In genomic region chr3:193830791-193831191, GRCh38 we compare ENCODE assay signal across 14 cellular contexts.
DNase-seq lines count a peak whose midpoint lies in the region; ATAC-seq and TF ChIP-seq lines count a peak whose summit lies in the region.
"Had no signal": no experiment of that assay in that cellular context is flagged by ENCODE, and none has a peak within 500 bp of the region (broad histone marks: within the 10 kb centered on the region; RNA-seq: fewer than 3 reads in every experiment).

No MANE protein-coding gene starts in this region.

- H3K36me3 Mint-ChIP-seq in Calu3 (ENCODE audit: insufficient read depth, unreplicated experiment) = peaks cover 52% of the 10 kb centered on the region
- H3K36me3 Mint-ChIP-seq in nephron progenitor cell (ENCODE audit: low read depth) = no peaks in the 10 kb centered on the region
- H3K36me3 Mint-ChIP-seq in endodermal cell (ENCODE audit: low read depth) = no peaks in the 10 kb centered on the region
- H3K36me3 Mint-ChIP-seq in activated naive CD4-positive, alpha-beta T cell treated with anti-CD3 and anti-CD28 coated beads, Interleukin-2, amount 10 ng/mL, durations not matched to agents 7 days and 5 days = no peaks in the 10 kb centered on the region

- TF ChIP-seq CTCF in Calu3 (IDR thresholded peaks at IDR 0.05; ENCODE audit: unreplicated experiment) = no peak
- TF ChIP-seq CTCF in nephron progenitor cell (IDR thresholded peaks at IDR 0.05) = no peak
- TF ChIP-seq CTCF in left ventricle myocardium inferior (IDR thresholded peaks at IDR 0.05; ENCODE audit: borderline replicate concordance) = no peak
- TF ChIP-seq CTCF in endodermal cell (conservative IDR thresholded peaks at IDR 0.05) = no peak

- no peak overlapping the region for H3K4me3 ChIP-seq in SJCRH30
- no peak overlapping the region for H3K4me3 ChIP-seq in left ventricle myocardium inferior
- H3K4me3 ChIP-seq in endodermal cell (ENCODE audit: low read length) = no peak overlapping the region
- H3K4me3 ChIP-seq: upper lobe of right lung had no signal

- WGBS in endodermal cell (ENCODE audit: insufficient coverage in 1 of 2, insufficient read length in 1 of 2), 2 experiments = 91 to 98% methylated on average over 6 to 8 of the region's 8 CpGs

- H3K27me3 Mint-ChIP-seq in Calu3 (ENCODE audit: unreplicated experiment) (no peaks in the 10 kb centered on the region), nephron progenitor cell (ENCODE audit: low read depth, poor library complexity) (peaks cover 7% of the 10 kb centered on the region), endodermal cell (ENCODE audit: insufficient read depth) (peaks cover 10% of the 10 kb centered on the region)
- peaks cover 30% of the 10 kb centered on the region for H3K27me3 Mint-ChIP-seq in activated naive CD4-positive, alpha-beta T cell treated with anti-CD3 and anti-CD28 coated beads, Interleukin-2, amount 10 ng/mL, durations not matched to agents 7 days and 5 days

- no peaks in the 10 kb centered on the region for H3K36me3 ChIP-seq in SJCRH30
- no peaks in the 10 kb centered on the region for H3K36me3 ChIP-seq in left ventricle myocardium inferior
- H3K36me3 ChIP-seq in endodermal cell (ENCODE audit: control insufficient read depth, insufficient read depth, low read length) = no peaks in the 10 kb centered on the region
- H3K36me3 ChIP-seq: upper lobe of right lung had no signal

- no peaks in the 10 kb centered on the region for H3K27me3 ChIP-seq in SJCRH30
- H3K27me3 ChIP-seq in left ventricle myocardium inferior (ENCODE audit: low read depth) = peaks cover 3% of the 10 kb centered on the region
- H3K27me3 ChIP-seq in endodermal cell (ENCODE audit: control insufficient read depth, insufficient read depth, low read length, poor library complexity, severe bottlenecking) = no peaks in the 10 kb centered on the region
- H3K27me3 ChIP-seq: upper lobe of right lung had no signal

- H3K9me3 Mint-ChIP-seq in Calu3 (ENCODE audit: low read depth, unreplicated experiment) (no peaks in the 10 kb centered on the region), nephron progenitor cell (no peaks in the 10 kb centered on the region), endodermal cell (no peaks in the 10 kb centered on the region)
- no peaks in the 10 kb centered on the region for H3K9me3 Mint-ChIP-seq in activated naive CD4-positive, alpha-beta T cell treated with anti-CD3 and anti-CD28 coated beads, Interleukin-2, amount 10 ng/mL, durations not matched to agents 7 days and 5 days
- H3K9me3 Mint-ChIP-seq: activated CD4-positive, alpha-beta T cell treated with anti-CD3 and anti-CD28 coated beads, Interleukin-2, amount 10 ng/mL, durations not matched to agents 24 days and 14 days; central memory CD8-positive, alpha-beta T cell had no signal

- CTCF ChIA-PET in Calu3 (lab: Charles Lee) = interaction anchor here (2.3 kb wide), 1 partner anchor 13 kb away, joined by 11 read pairs; no protein-coding TSS in a partner anchor
- CTCF ChIA-PET in activated naive CD4-positive, alpha-beta T cell treated with anti-CD3 and anti-CD28 coated beads, Interleukin-2, amount 10 ng/mL, durations not matched to agents 7 days and 5 days (lab: Charles Lee) = no interaction called here

- H3K27ac Mint-ChIP-seq in Calu3 (ENCODE audit: unreplicated experiment) = peak overlapping the region; percentile 90
- peak overlapping the region; percentile 22 for H3K27ac Mint-ChIP-seq in nephron progenitor cell
- H3K27ac Mint-ChIP-seq in endodermal cell = no peak overlapping the region
- H3K27ac Mint-ChIP-seq in activated naive CD4-positive, alpha-beta T cell treated with anti-CD3 and anti-CD28 coated beads, Interleukin-2, amount 10 ng/mL, durations not matched to agents 7 days and 5 days = no peak overlapping the region
- H3K27ac Mint-ChIP-seq: activated CD4-positive, alpha-beta T cell treated with anti-CD3 and anti-CD28 coated beads, Interleukin-2, amount 10 ng/mL, durations not matched to agents 24 days and 14 days had no signal

- H3K4me1 Mint-ChIP-seq in Calu3 (ENCODE audit: low read depth, unreplicated experiment) = peaks cover 99% of the 10 kb centered on the region
- H3K4me1 Mint-ChIP-seq in nephron progenitor cell = peaks cover 40% of the 10 kb centered on the region
- H3K4me1 Mint-ChIP-seq in endodermal cell = peaks cover 16% of the 10 kb centered on the region
- H3K4me1 Mint-ChIP-seq in activated naive CD4-positive, alpha-beta T cell treated with anti-CD3 and anti-CD28 coated beads, Interleukin-2, amount 10 ng/mL, durations not matched to agents 7 days and 5 days = no peaks in the 10 kb centered on the region
- H3K4me1 Mint-ChIP-seq: central memory CD8-positive, alpha-beta T cell had no signal

- H3K4me1 ChIP-seq in SJCRH30 (peaks cover 50% of the 10 kb centered on the region), left ventricle myocardium inferior (peaks cover 35% of the 10 kb centered on the region), endodermal cell (ENCODE audit: control insufficient read depth, insufficient read depth, low read length) (peaks cover 10% of the 10 kb centered on the region)

- ATAC-seq in HG02759 (IDR thresholded peaks at IDR 0.05; ENCODE audit: unreplicated experiment) = no peak
- ATAC-seq: upper lobe of right lung had no signal

- H3K9me3 ChIP-seq in SJCRH30 (replicated peaks) = no peaks in the 10 kb centered on the region
- no peaks in the 10 kb centered on the region for H3K9me3 ChIP-seq in left ventricle myocardium inferior (replicated peaks)
- no peaks in the 10 kb centered on the region for H3K9me3 ChIP-seq in endodermal cell (ENCODE audit: control insufficient read depth, low read length)
- H3K9me3 ChIP-seq: upper lobe of right lung had no signal

- DNase-seq in Calu3 (no peak), NCI-H187 (lab: John Stamatoyannopoulos, UW) (peak; percentile 37 to 38), SJCRH30 (peak; percentile 20 to 45), nephron progenitor cell (no peak), left ventricle myocardium inferior (no peak), endodermal cell (no peak)
- DNase-seq in activated naive CD4-positive, alpha-beta T cell treated with anti-CD3 and anti-CD28 coated beads, Interleukin-2, amount 10 ng/mL, durations not matched to agents 7 days and 5 days = no peak
- DNase-seq: activated CD4-positive, alpha-beta T cell treated with anti-CD3 and anti-CD28 coated beads, Interleukin-2, amount 10 ng/mL, durations not matched to agents 24 days and 14 days; activated naive CD4-positive, alpha-beta T cell; AML-193; NCI-H226; upper lobe of right lung had no signal

- intact Hi-C loops in Calu3 (cut with micrococcal nuclease; ENCODE audit: unreplicated experiment) (loop anchor here (5.0 kb wide), 1 partner anchor 42 kb away; no protein-coding TSS in a partner anchor), left ventricle myocardium inferior (cut with micrococcal nuclease) (no loop called here)

- no peak overlapping the region for H3K9ac ChIP-seq in endodermal cell (ENCODE audit: extremely low read depth, low read length, poor library complexity, severe bottlenecking)

- H3K4me3 Mint-ChIP-seq in Calu3 (ENCODE audit: low read depth, unreplicated experiment) (no peak overlapping the region), nephron progenitor cell (no peak overlapping the region), endodermal cell (no peak overlapping the region)
- no peak overlapping the region for H3K4me3 Mint-ChIP-seq in activated naive CD4-positive, alpha-beta T cell treated with anti-CD3 and anti-CD28 coated beads, Interleukin-2, amount 10 ng/mL, durations not matched to agents 7 days and 5 days
- H3K4me3 Mint-ChIP-seq: activated CD4-positive, alpha-beta T cell treated with anti-CD3 and anti-CD28 coated beads, Interleukin-2, amount 10 ng/mL, durations not matched to agents 24 days and 14 days; central memory CD8-positive, alpha-beta T cell had no signal

- BruUV-seq in Calu3 (replicated peaks; lab: Mats Ljungman, UMichigan) = no TSS peak

- peak overlapping the region; percentile 83 for H3K27ac ChIP-seq in SJCRH30
- no peak overlapping the region for H3K27ac ChIP-seq in left ventricle myocardium inferior (replicated peaks)
- no peak overlapping the region for H3K27ac ChIP-seq in endodermal cell (ENCODE audit: low read depth, low read length)
- H3K27ac ChIP-seq: upper lobe of right lung had no signal

Comparison
In these comparisons a context has a peak if more than half of its experiments do, and no peak if none do; other contexts are left out.
1. DNase-seq: peak in NCI-H187 (2 of 2) and SJCRH30 (2 of 2); none in Calu3 (single experiment), nephron progenitor cell (single experiment), left ventricle myocardium inferior (single experiment), endodermal cell (single experiment) and activated naive CD4-positive, alpha-beta T cell treated with anti-CD3 and anti-CD28 coated beads, Interleukin-2, amount 10 ng/mL, durations not matched to agents 7 days and 5 days (single experiment).
2. H3K27ac Mint-ChIP-seq: peak in Calu3 (single experiment) and nephron progenitor cell (single experiment); none in endodermal cell (single experiment) and activated naive CD4-positive, alpha-beta T cell treated with anti-CD3 and anti-CD28 coated beads, Interleukin-2, amount 10 ng/mL, durations not matched to agents 7 days and 5 days (single experiment).